In genomic region chr4:184110452-184110851, GRCh38 we compare ENCODE assay signal across 1 cellular context.
TF ChIP-seq lines count a peak whose summit lies in the region.

No MANE protein-coding gene starts in this region.

TF ChIP-seq in H1, 55 proteins besides CTCF, POLR2A, EP300 and RAD21 (continued from another document):
- TF ChIP-seq SP2 (IDR thresholded peaks at IDR 0.05; ENCODE audit: low read length): no peak
- TF ChIP-seq TAF1 (IDR thresholded peaks at IDR 0.05; ENCODE audit: low read depth, low read length): no peak
- peak; percentile 86 for TF ChIP-seq KDM1A (IDR thresholded peaks at IDR 0.05; ENCODE audit: borderline replicate concordance, low read length)
- TF ChIP-seq YY1 (IDR thresholded peaks at IDR 0.05; ENCODE audit: low read depth, low read length): no peak
- TF ChIP-seq JUN (IDR thresholded peaks at IDR 0.05; ENCODE audit: low read depth, low read length): no peak
- no peak for TF ChIP-seq NRF1 (IDR thresholded peaks at IDR 0.05; ENCODE audit: low read depth, low read length)
